Comparison of ENCODE assay signal across 13 cellular contexts in genomic region chr10:113097046-113097415, GRCh38.
DNase-seq lines count a peak whose midpoint lies in the region; ATAC-seq, FAIRE-seq and TF ChIP-seq lines count a peak whose summit lies in the region.
"Had no signal": no experiment of that assay in that cellular context is flagged by ENCODE, and none has a peak within 500 bp of the region (broad histone marks: within the 10 kb centered on the region; RNA-seq: fewer than 3 reads in every experiment).

No MANE protein-coding gene starts in this region.

- no peak for TF ChIP-seq RAD21 in IMR-90 (IDR thresholded peaks at IDR 0.05; ENCODE audit: low read length)

- no peak overlapping the region for H2BK5ac ChIP-seq in IMR-90 (ENCODE audit: low read depth, low read length, poor library complexity, severe bottlenecking)

- no peaks in the 10 kb centered on the region for H3K79me2 ChIP-seq in astrocyte (ENCODE audit: insufficient read depth, low read length)

- peak overlapping the region in 10 of 11 experiments; percentile 34 to 95 (median 88); a peak in 19 of 22 replicates for H3K27ac ChIP-seq in BLaER1 treated with 17β-estradiol and CSF1 and Interleukin-3, amounts not matched to agents 10 nM and 100 nM
- H3K27ac ChIP-seq in IMR-90 (ENCODE audit: insufficient read depth, low read length): no peak overlapping the region
- H3K27ac ChIP-seq in astrocyte (ENCODE audit: low read depth, low read length): no peak overlapping the region
- H3K27ac ChIP-seq in rectal smooth muscle tissue (ENCODE audit: low read depth, low read length): peak overlapping the region; percentile 47
- no peak overlapping the region for H3K27ac ChIP-seq in effector memory CD4-positive, alpha-beta T cell (ENCODE audit: insufficient read depth, low read length, poor library complexity, severe bottlenecking)

- H3K14ac ChIP-seq in IMR-90 (replicated peaks; ENCODE audit: low read depth, low read length): no peak overlapping the region

- dilution Hi-C loops in IMR-90 (cut with HindIII; ENCODE audit: low sequenced_read_pairs, unreplicated experiment): no loop called here

- H3K56ac ChIP-seq in IMR-90 (ENCODE audit: extremely low read depth, insufficient read depth, low read length): no peak overlapping the region

- H2BK20ac ChIP-seq in IMR-90 (ENCODE audit: low read depth, low read length): no peak overlapping the region

- peaks cover 24 to 55% of the 10 kb centered on the region in 2 experiments for H3K79me1 ChIP-seq in IMR-90 (ENCODE audit: low read depth in 1 of 2, low read length in 2 of 2)

- no CpG with 5 or more reads among the region's 5 CpGs for whole genome bisulfite sequencing in IMR-90 (ENCODE audit: extremely low coverage in 2 of 2, insufficient read length in 1 of 2), 2 experiments

- peak overlapping the region; percentile 16; the same call in 1 of the 2 replicates for H4K5ac ChIP-seq in IMR-90 (ENCODE audit: low read depth, low read length)

- H3K18ac ChIP-seq in IMR-90 (ENCODE audit: low read depth, low read length): no peak overlapping the region

- ATAC-seq in IMR-90 (ENCODE audit: low read depth): no peak
- no peak for ATAC-seq in natural killer cell treated with Interleukin-12 subunit alpha and Interleukin-12 subunit beta and Interleukin-15 and Interleukin-18, amount 100 ng/mL, for 72 hours

- peaks cover 0 to 86% (median 0%) of the 10 kb centered on the region in 11 experiments; a peak in 2 of 22 replicates for H4K20me1 ChIP-seq in BLaER1 treated with 17β-estradiol and CSF1 and Interleukin-3, amounts not matched to agents 10 nM and 100 nM
- H4K20me1 ChIP-seq in IMR-90 (ENCODE audit: insufficient read depth, low read length): no peaks in the 10 kb centered on the region; the same call in 1 of the 2 replicates
- H4K20me1 ChIP-seq in astrocyte (ENCODE audit: insufficient read depth, low read length): no peaks in the 10 kb centered on the region

- H2BK120ac ChIP-seq in IMR-90 (ENCODE audit: low read depth, low read length): peak overlapping the region; percentile 26; the same call in 1 of the 2 replicates

- no peaks in the 10 kb centered on the region for H3K9me3 Mint-ChIP-seq in astrocyte (ENCODE audit: unreplicated experiment)
- H3K9me3 Mint-ChIP-seq in natural killer cell treated with Interleukin-12 subunit alpha and Interleukin-12 subunit beta and Interleukin-15 and Interleukin-18, amount 100 ng/mL, for 72 hours: peaks cover 7% of the 10 kb centered on the region

- no peak for FAIRE-seq in astrocyte (lab: Jason Lieb, UNC)

- 0 out of 2 replicates have a peak overlapping the region, but pooled peaks have one; percentile 1 for H4K91ac ChIP-seq in IMR-90 (ENCODE audit: insufficient read depth, low read depth, low read length)

- peaks cover 24% of the 10 kb centered on the region for H3K36me3 Mint-ChIP-seq in astrocyte (ENCODE audit: low read depth, unreplicated experiment)
- peaks cover 12% of the 10 kb centered on the region for H3K36me3 Mint-ChIP-seq in natural killer cell treated with Interleukin-12 subunit alpha and Interleukin-12 subunit beta and Interleukin-15 and Interleukin-18, amount 100 ng/mL, for 72 hours

- H3K4me3 Mint-ChIP-seq in astrocyte (ENCODE audit: unreplicated experiment): no peak overlapping the region
- no peak overlapping the region for H3K4me3 Mint-ChIP-seq in natural killer cell treated with Interleukin-12 subunit alpha and Interleukin-12 subunit beta and Interleukin-15 and Interleukin-18, amount 100 ng/mL, for 72 hours
- H3K4me3 Mint-ChIP-seq: activated naive CD8-positive, alpha-beta T cell; central memory CD8-positive, alpha-beta T cell had no signal

- H3K4me1 Mint-ChIP-seq in astrocyte (ENCODE audit: low read depth, unreplicated experiment): peaks cover 52% of the 10 kb centered on the region
- peaks cover 31% of the 10 kb centered on the region in 2 donors for H3K4me1 Mint-ChIP-seq in natural killer cell treated with Interleukin-12 subunit alpha and Interleukin-12 subunit beta and Interleukin-15 and Interleukin-18, amount 100 ng/mL, for 72 hours (ENCODE audit: low read depth in 2 of 2)

- no peak overlapping the region for H2BK15ac ChIP-seq in IMR-90 (ENCODE audit: low read depth, low read length)

- 0 out of 2 replicates have a peak overlapping the region, but pooled peaks have one; percentile 8 for H3K4ac ChIP-seq in IMR-90 (ENCODE audit: low read depth, low read length)

- TF ChIP-seq CTCF in IMR-90 (conservative IDR thresholded peaks at IDR 0.05; ENCODE audit: low read depth, low read length) (no peak), astrocyte (IDR thresholded peaks at IDR 0.05; ENCODE audit: insufficient read depth, low read depth, low read length) (no peak)

- POLR2A ChIA-PET in IMR-90 (lab: Charles Lee; ENCODE audit: unreplicated experiment): no interaction called here

- no TSS peak for BruUV-seq in IMR-90 (replicated peaks; lab: Mats Ljungman, UMichigan)

- no peaks in the 10 kb centered on the region for H3K27me3 Mint-ChIP-seq in astrocyte (ENCODE audit: low read depth, unreplicated experiment)
- H3K27me3 Mint-ChIP-seq in natural killer cell treated with Interleukin-12 subunit alpha and Interleukin-12 subunit beta and Interleukin-15 and Interleukin-18, amount 100 ng/mL, for 72 hours: no peaks in the 10 kb centered on the region
- H3K27me3 Mint-ChIP-seq: activated naive CD8-positive, alpha-beta T cell; central memory CD8-positive, alpha-beta T cell had no signal

- intact Hi-C loops in IMR-90 (cut with micrococcal nuclease): no loop called here

- H3K36me3 ChIP-seq in BLaER1 treated with 17β-estradiol and CSF1 and Interleukin-3, amounts not matched to agents 10 nM and 100 nM: peaks cover 0 to 68% (median 48%) of the 10 kb centered on the region in 11 experiments; a peak in 19 of 22 replicates
- peaks cover 10% of the 10 kb centered on the region for H3K36me3 ChIP-seq in IMR-90 (ENCODE audit: control insufficient read depth, insufficient read depth, low read length)
- no peaks in the 10 kb centered on the region for H3K36me3 ChIP-seq in astrocyte (ENCODE audit: insufficient read depth, low read length)
- H3K36me3 ChIP-seq in rectal smooth muscle tissue (ENCODE audit: control insufficient read depth, insufficient read depth, low read length): no peaks in the 10 kb centered on the region
- no peaks in the 10 kb centered on the region for H3K36me3 ChIP-seq in effector memory CD4-positive, alpha-beta T cell (ENCODE audit: control insufficient read depth, insufficient read depth, low read length)

- H3K23ac ChIP-seq in IMR-90 (ENCODE audit: low read depth, low read length): peak overlapping the region; percentile 78

- H2AK9ac ChIP-seq in IMR-90 (replicated peaks; ENCODE audit: low read depth, low read length, poor library complexity): no peak overlapping the region

- peak overlapping the region; percentile 63 to 86 (median 80) for H3K4me2 ChIP-seq in BLaER1 treated with 17β-estradiol and CSF1 and Interleukin-3, amounts not matched to agents 10 nM and 100 nM
- no peak overlapping the region for H3K4me2 ChIP-seq in IMR-90 (ENCODE audit: low read depth, low read length)
- H3K4me2 ChIP-seq in astrocyte (ENCODE audit: low read length): no peak overlapping the region

- peaks cover 5 to 33% (median 26%) of the 10 kb centered on the region in 11 experiments; a peak in 20 of 22 replicates for H3K9me3 ChIP-seq in BLaER1 treated with 17β-estradiol and CSF1 and Interleukin-3, amounts not matched to agents 10 nM and 100 nM (replicated peaks in 1 of 11)
- H3K9me3 ChIP-seq in IMR-90 (ENCODE audit: control insufficient read depth, insufficient read depth, low read length) (no peaks in the 10 kb centered on the region), astrocyte (ENCODE audit: insufficient read depth, low read depth, low read length) (no peaks in the 10 kb centered on the region)
- H3K9me3 ChIP-seq in effector memory CD4-positive, alpha-beta T cell (ENCODE audit: control insufficient read depth, low read length): no peaks in the 10 kb centered on the region

- H3K27ac Mint-ChIP-seq in astrocyte (ENCODE audit: unreplicated experiment): peak overlapping the region; percentile 50
- peak overlapping the region in 1 of 2 donors; percentile 31 for H3K27ac Mint-ChIP-seq in natural killer cell treated with Interleukin-12 subunit alpha and Interleukin-12 subunit beta and Interleukin-15 and Interleukin-18, amount 100 ng/mL, for 72 hours
- H3K27ac Mint-ChIP-seq: activated naive CD8-positive, alpha-beta T cell had no signal

- in situ Hi-C loops in IMR-90 (cut with MboI; ENCODE audit: low sequenced_read_pairs): no loop called here

- peaks cover 11% of the 10 kb centered on the region for H3K9me1 ChIP-seq in IMR-90 (ENCODE audit: insufficient read depth, low read length)

- H2AK5ac ChIP-seq in IMR-90 (ENCODE audit: low read depth, low read length): peak overlapping the region; percentile 53; the same call in 1 of the 2 replicates

- H3K4me1 ChIP-seq in BLaER1 treated with 17β-estradiol and CSF1 and Interleukin-3, amounts not matched to agents 10 nM and 100 nM: peaks cover 73 to 94% (median 87%) of the 10 kb centered on the region in 10 experiments
- H3K4me1 ChIP-seq in IMR-90 (ENCODE audit: control insufficient read depth, insufficient read depth, low read length): peaks cover 14% of the 10 kb centered on the region
- H3K4me1 ChIP-seq in astrocyte (ENCODE audit: insufficient read depth, low read length): peaks cover 23% of the 10 kb centered on the region
- H3K4me1 ChIP-seq in rectal smooth muscle tissue (ENCODE audit: control insufficient read depth, insufficient read depth, low read length): peaks cover 29% of the 10 kb centered on the region
- H3K4me1 ChIP-seq in effector memory CD4-positive, alpha-beta T cell (ENCODE audit: control insufficient read depth, insufficient read depth, low read length, poor library complexity, severe bottlenecking): no peaks in the 10 kb centered on the region

- no peak for TF ChIP-seq POLR2A in IMR-90 (IDR thresholded peaks at IDR 0.05; ENCODE audit: low read depth, low read length)

- no peak for DNase-seq in IMR-90
- no peak for DNase-seq in astrocyte (ENCODE audit: low read depth)
- DNase-seq in natural killer cell treated with Interleukin-12 subunit alpha and Interleukin-12 subunit beta and Interleukin-15 and Interleukin-18, amount 100 ng/mL, for 72 hours (ENCODE audit: low spot score): no peak
- DNase-seq in NK-92 (lab: John Stamatoyannopoulos, UW; ENCODE audit: unreplicated experiment): no peak
- no peak for DNase-seq in effector memory CD4-positive, alpha-beta T cell
- no peak for DNase-seq in activated T-cell treated with anti-CD3 and anti-CD28 coated beads, Interleukin-2, amount 50 U/mL, for 1 hour
- DNase-seq: activated CD4-positive, CD25-positive, alpha-beta regulatory T cell; DMS79; NCI-H2171 treated with DMSO at 0.1 percent for 48 hours had no signal

- CTCF ChIA-PET in IMR-90 (lab: Yijun Ruan, JAX): no interaction called here

- 0 out of 20 replicates have a peak overlapping the region, but pooled peaks of 1 of the 10 experiments have one; percentile 26 for H3K4me3 ChIP-seq in BLaER1 treated with 17β-estradiol and CSF1 and Interleukin-3, amounts not matched to agents 10 nM and 100 nM
- H3K4me3 ChIP-seq in IMR-90 (ENCODE audit: insufficient read depth, low read depth, low read length) (no peak overlapping the region), astrocyte (ENCODE audit: insufficient read depth, low read depth, low read length) (no peak overlapping the region), rectal smooth muscle tissue (ENCODE audit: low read length) (no peak overlapping the region)
- H3K4me3 ChIP-seq in effector memory CD4-positive, alpha-beta T cell (ENCODE audit: insufficient read depth, low read depth, low read length, poor library complexity, severe bottlenecking): no peak overlapping the region

- H2AFZ ChIP-seq in IMR-90 (replicated peaks; ENCODE audit: low read length, poor library complexity) (peak overlapping the region; percentile 18), astrocyte (ENCODE audit: low read depth, low read length) (no peak overlapping the region)

- H3K9ac ChIP-seq in BLaER1 treated with 17β-estradiol and CSF1 and Interleukin-3, amounts not matched to agents 10 nM and 100 nM: peak overlapping the region in 10 of 11 experiments; percentile 17 to 78 (median 46); a peak in 13 of 22 replicates
- no peak overlapping the region for H3K9ac ChIP-seq in IMR-90 (ENCODE audit: low read depth, low read length)
- no peak overlapping the region for H3K9ac ChIP-seq in astrocyte (ENCODE audit: low read length)
- no peak overlapping the region for H3K9ac ChIP-seq in rectal smooth muscle tissue (ENCODE audit: low read length)

- no peak overlapping the region for H4K8ac ChIP-seq in IMR-90 (ENCODE audit: low read depth in 2 of 2, low read length in 2 of 2)

- H3K27me3 ChIP-seq in BLaER1 treated with 17β-estradiol and CSF1 and Interleukin-3, amounts not matched to agents 10 nM and 100 nM: peaks cover 0 to 27% (median 0%) of the 10 kb centered on the region in 11 experiments; a peak in 2 of 22 replicates
- H3K27me3 ChIP-seq in IMR-90 (ENCODE audit: control insufficient read depth, insufficient read depth, low read length): no peaks in the 10 kb centered on the region
- no peaks in the 10 kb centered on the region for H3K27me3 ChIP-seq in astrocyte (ENCODE audit: insufficient read depth, low read length)
- H3K27me3 ChIP-seq in rectal smooth muscle tissue (ENCODE audit: control insufficient read depth, insufficient read depth, low read length): no peaks in the 10 kb centered on the region
- no peaks in the 10 kb centered on the region for H3K27me3 ChIP-seq in effector memory CD4-positive, alpha-beta T cell (replicated peaks; ENCODE audit: control insufficient read depth, insufficient read depth, low read length, poor library complexity, severe bottlenecking)

Comparison
In these comparisons a context has a peak if more than half of its experiments do, and no peak if none do; other contexts are left out.
1. H3K27ac ChIP-seq: peak in BLaER1 treated with 17β-estradiol and CSF1 and Interleukin-3, amounts not matched to agents 10 nM and 100 nM (10 of 11) and rectal smooth muscle tissue (single experiment); none in IMR-90 (single experiment), astrocyte (single experiment) and effector memory CD4-positive, alpha-beta T cell (single experiment).
2. H3K4me2 ChIP-seq: peak in BLaER1 treated with 17β-estradiol and CSF1 and Interleukin-3, amounts not matched to agents 10 nM and 100 nM (11 of 11); none in IMR-90 (single experiment) and astrocyte (single experiment).
3. H3K9ac ChIP-seq: peak in BLaER1 treated with 17β-estradiol and CSF1 and Interleukin-3, amounts not matched to agents 10 nM and 100 nM (10 of 11); none in IMR-90 (single experiment), astrocyte (single experiment) and rectal smooth muscle tissue (single experiment).